8 cellular contexts compared by ENCODE assay signal in genomic region chr17:30477758-30478115, GRCh38. TPM values are rescaled to one million over a fixed set of nuclear protein-coding genes. Genes with fewer than 3 reads are reported as not detected.
A peak's percentile ranks its signal among the peaks of the same experiment; 100 is the strongest.
DNase-seq lines count a peak whose midpoint lies in the region; ATAC-seq and TF ChIP-seq lines count a peak whose summit lies in the region.

No MANE protein-coding gene starts in this region.

- H3K27me3 Mint-ChIP-seq in type B pancreatic cell = no peaks in the 10 kb centered on the region

- 0% methylated on average over 10 of the region's 10 CpGs for WGBS in lower leg skin, 2 donors

- TF ChIP-seq POLR2A in lower leg skin (IDR thresholded peaks at IDR 0.05) = no peak

- intact Hi-C loops in lower leg skin (cut with DNase I; ENCODE audit: low total_unique reads) = no loop called here

- peak overlapping the region; percentile 99 for H3K27ac Mint-ChIP-seq in type B pancreatic cell

- peak; percentile 37 for DNase-seq in NCI-H82 (lab: John Stamatoyannopoulos, UW)
- no peak for DNase-seq in NCI-H82 treated with DMSO at 0.1 percent for 48 hours (lab: John Stamatoyannopoulos, UW; ENCODE audit: unreplicated experiment)
- DNase-seq in NCI-H226 = peak; percentile 1
- DNase-seq in choroid plexus epithelial cell (ENCODE audit: low read depth) = peak; percentile 30
- no peak for DNase-seq in lower leg skin (ENCODE audit: low spot score in 2 of 2)
- no peak for DNase-seq in type B pancreatic cell (ENCODE audit: extremely low spot score, unreplicated experiment)
- no peak for DNase-seq in mesenteric fat pad (ENCODE audit: low spot score)

- TF ChIP-seq CTCF in choroid plexus epithelial cell (conservative IDR thresholded peaks at IDR 0.05; ENCODE audit: low read depth, low read length) = no peak
- TF ChIP-seq CTCF in lower leg skin (IDR thresholded peaks at IDR 0.05) = no peak
- no peak for TF ChIP-seq CTCF in type B pancreatic cell (conservative IDR thresholded peaks at IDR 0.05)

- peaks cover 17% of the 10 kb centered on the region for H3K36me3 Mint-ChIP-seq in type B pancreatic cell

- H3K9me3 Mint-ChIP-seq in type B pancreatic cell = no peaks in the 10 kb centered on the region

- peaks cover 26% of the 10 kb centered on the region for H3K4me1 Mint-ChIP-seq in type B pancreatic cell (ENCODE audit: unreplicated experiment)

- H3K4me3 ChIP-seq in choroid plexus epithelial cell (ENCODE audit: low read depth, low read length) (peak overlapping the region; percentile 88), lower leg skin (ENCODE audit: low read depth, poor library complexity, severe bottlenecking) (peak overlapping the region; percentile 100)

- peak overlapping the region; percentile 100 for H3K4me3 Mint-ChIP-seq in type B pancreatic cell

- ATAC-seq in GM18861 (IDR thresholded peaks at IDR 0.05; ENCODE audit: unreplicated experiment) = no peak

RNA-seq across cellular contexts. Expression of gene GOSR1, which starts 0.5 kb away (rescaled TPM):
- total RNA-seq in lower leg skin (10 to 100 TPM; 19.6 to 41.6 (median 35.7) TPM), type B pancreatic cell (ENCODE audit: low replicate concordance) (53.2 and 61.6 TPM in 2 replicates), mesenteric fat pad (50.9 TPM)

Comparison
In these comparisons a context has a peak if more than half of its experiments do, and no peak if none do; other contexts are left out.
1. DNase-seq: peak in NCI-H82 (single experiment), NCI-H226 (single experiment) and choroid plexus epithelial cell (single experiment); none in NCI-H82 treated with DMSO at 0.1 percent for 48 hours (single experiment), lower leg skin (0 of 2), type B pancreatic cell (single experiment) and mesenteric fat pad (single experiment).